ENCODE assay signal across 1 cellular context in the genomic region with DNA sequence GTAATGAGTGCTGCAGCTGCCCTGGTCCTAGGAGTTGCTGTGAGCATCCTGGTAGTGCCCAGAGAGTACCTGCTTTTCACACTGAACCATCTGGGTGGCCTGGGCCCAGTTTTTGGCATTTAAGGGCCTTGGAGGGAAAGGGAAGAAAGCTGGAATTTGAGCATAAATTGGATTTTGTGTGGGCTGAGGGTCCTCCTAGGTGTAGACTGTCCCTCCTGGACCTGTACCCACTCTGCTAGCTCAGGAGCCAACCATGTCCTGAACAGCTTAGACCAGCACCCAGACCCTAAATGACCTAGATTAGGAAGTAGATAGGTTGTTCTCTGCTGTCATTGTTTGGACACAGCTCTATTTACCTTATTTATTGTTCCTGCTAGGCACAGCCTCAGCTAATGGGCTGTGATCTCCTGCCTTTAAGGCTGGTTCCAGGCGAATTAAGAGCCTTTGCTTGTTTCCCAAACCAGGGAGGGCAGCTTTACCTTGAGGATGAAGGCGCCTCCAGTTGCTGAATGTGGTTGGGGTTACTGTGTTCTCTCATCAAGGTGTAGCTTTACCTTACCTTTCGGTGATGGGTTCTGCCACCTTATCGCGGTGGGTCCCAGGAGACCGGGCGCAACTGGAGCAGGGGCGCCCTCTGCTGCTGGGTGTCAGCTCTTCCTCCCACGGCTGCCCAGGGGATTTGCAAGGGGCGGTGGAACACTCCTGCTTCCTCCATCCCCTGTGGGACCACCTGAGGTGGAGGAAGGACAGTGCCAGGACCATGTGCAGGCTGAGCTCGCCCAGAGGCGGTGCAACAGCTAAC.
TF ChIP-seq lines count a peak whose summit lies in the region.

No MANE protein-coding gene starts in this region.

TF ChIP-seq in HCT116, 20 proteins besides CTCF, POLR2A, EP300 and RAD21:
- TF ChIP-seq TCF7L2 (IDR thresholded peaks at IDR 0.05; ENCODE audit: borderline replicate concordance, extremely low read depth, insufficient read depth, insufficient read length) (no peak), POLR2AphosphoS5 (IDR thresholded peaks at IDR 0.05; ENCODE audit: low read depth, low read length) (0 out of 2 replicates have a peak, but pooled peaks have one; percentile 14), EGR1 (IDR thresholded peaks at IDR 0.05; ENCODE audit: low read depth) (peak; percentile 24; the same call in 1 of the 2 replicates)
